ENCODE assay signal across 11 cellular contexts in the genomic region with DNA sequence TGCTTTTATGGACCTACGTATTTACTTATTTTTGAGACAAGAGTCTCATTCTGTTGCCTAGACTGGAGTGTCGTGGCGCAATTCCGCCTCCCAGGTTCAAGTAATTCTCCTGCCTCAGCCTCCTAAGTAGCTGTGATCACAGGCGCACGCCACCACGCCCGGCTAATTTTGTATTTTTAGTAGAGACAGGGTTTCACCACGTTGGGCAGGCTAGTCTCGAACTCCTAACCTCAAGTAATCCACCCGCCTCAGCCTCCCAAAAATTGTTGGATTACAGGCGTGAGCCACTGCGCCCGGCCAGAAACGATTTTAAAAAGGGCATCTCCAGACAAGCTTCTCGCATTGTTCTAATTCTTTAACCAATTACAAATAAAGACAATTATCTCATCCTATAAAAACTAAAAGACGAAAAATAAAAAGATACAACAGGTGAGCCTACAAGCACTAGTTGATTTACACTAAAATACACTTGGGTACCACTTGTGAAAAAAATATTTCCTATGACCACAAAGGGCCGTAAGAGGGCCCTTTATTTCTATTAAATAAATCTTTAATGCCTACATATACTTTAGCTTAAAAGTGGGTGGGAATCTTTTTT. TPM values are rescaled to one million over a fixed set of nuclear protein-coding genes. Genes with fewer than 3 reads are reported as not detected.
DNase-seq lines count a peak whose midpoint lies in the region; ATAC-seq and TF ChIP-seq lines count a peak whose summit lies in the region.
"Had no signal": no experiment of that assay in that cellular context is flagged by ENCODE, and none has a peak within 500 bp of the region (broad histone marks: within the 10 kb centered on the region; RNA-seq: fewer than 3 reads in every experiment).

No MANE protein-coding gene starts in this region.

- H3K27me3 Mint-ChIP-seq in type B pancreatic cell, result no peaks in the 10 kb centered on the region

- H3K36me3 ChIP-seq in left ventricle myocardium inferior, result no peaks in the 10 kb centered on the region
- H3K36me3 ChIP-seq in mucosa of descending colon (ENCODE audit: low read depth), result no peaks in the 10 kb centered on the region
- H3K36me3 ChIP-seq: adrenal gland had no signal

- no peak for ATAC-seq in activated naive CD4-positive, alpha-beta T cell treated with anti-CD3 and anti-CD28 coated beads, Interleukin-2, amount 50 U/mL, for 72 hours
- no peak for ATAC-seq in mucosa of descending colon

- intact Hi-C loops in left ventricle myocardium inferior (cut with micrococcal nuclease) (no loop called here), cardiac septum (cut with DNase I) (no loop called here), mucosa of descending colon (cut with DNase I, micrococcal nuclease) (no loop called here)

- peak overlapping the region; percentile 100 for H3K4me3 Mint-ChIP-seq in type B pancreatic cell

- peaks cover 21 to 39% of the 10 kb centered on the region in 2 donors for H3K36me3 Mint-ChIP-seq in activated naive CD4-positive, alpha-beta T cell treated with anti-CD3 and anti-CD28 coated beads, Interleukin-2, amount 50 U/mL, for 72 hours
- peaks cover 24% of the 10 kb centered on the region for H3K36me3 Mint-ChIP-seq in type B pancreatic cell

- H3K9me3 Mint-ChIP-seq in activated naive CD4-positive, alpha-beta T cell treated with anti-CD3 and anti-CD28 coated beads, Interleukin-2, amount 50 U/mL, for 72 hours, result no peaks in the 10 kb centered on the region
- H3K9me3 Mint-ChIP-seq in type B pancreatic cell, result no peaks in the 10 kb centered on the region

- peaks cover 44% of the 10 kb centered on the region for H3K4me1 Mint-ChIP-seq in type B pancreatic cell (ENCODE audit: unreplicated experiment)

- no peaks in the 10 kb centered on the region for H3K9me3 ChIP-seq in left ventricle myocardium inferior (replicated peaks)
- H3K9me3 ChIP-seq in iPS-18c (ENCODE audit: control insufficient read depth, insufficient read depth, low read length), result no peaks in the 10 kb centered on the region
- no peaks in the 10 kb centered on the region for H3K9me3 ChIP-seq in mucosa of descending colon
- H3K9me3 ChIP-seq: adrenal gland had no signal

- TF ChIP-seq CTCF in left ventricle myocardium inferior (IDR thresholded peaks at IDR 0.05; ENCODE audit: borderline replicate concordance) (no peak), type B pancreatic cell (conservative IDR thresholded peaks at IDR 0.05) (no peak), mucosa of descending colon (IDR thresholded peaks at IDR 0.05) (no peak)

- H3K27ac ChIP-seq in left ventricle myocardium inferior (replicated peaks), result no peak overlapping the region

- no peak for DNase-seq in left ventricle myocardium inferior
- DNase-seq in cardiac septum (ENCODE audit: low spot score), result no peak
- no peak for DNase-seq in activated naive CD4-positive, alpha-beta T cell treated with anti-CD3 and anti-CD28 coated beads, Interleukin-2, amount 50 U/mL, for 72 hours (ENCODE audit: low spot score in 2 of 2)
- DNase-seq in type B pancreatic cell (ENCODE audit: extremely low spot score, unreplicated experiment), result peak; percentile 25
- no peak for DNase-seq in amniotic stem cell (lab: John Stamatoyannopoulos, UW)
- DNase-seq in LoVo (ENCODE audit: low spot score), result no peak
- no peak for DNase-seq in mucosa of descending colon
- DNase-seq: kidney; stimulated activated CD4-positive, alpha-beta T cell treated with anti-CD3 and anti-CD28 coated beads, Interleukin-4, amount 100 ng/mL, for 4 hours had no signal

- H3K27ac Mint-ChIP-seq in activated naive CD4-positive, alpha-beta T cell treated with anti-CD3 and anti-CD28 coated beads, Interleukin-2, amount 50 U/mL, for 72 hours, result peak overlapping the region; percentile 72 to 99
- peak overlapping the region; percentile 100 for H3K27ac Mint-ChIP-seq in type B pancreatic cell

- H3K4me3 ChIP-seq in left ventricle myocardium inferior (peak overlapping the region; percentile 88), iPS-18c (ENCODE audit: insufficient read depth, low read depth, low read length) (peak overlapping the region; percentile 96; the same call in 1 of the 2 replicates), mucosa of descending colon (no peak overlapping the region)

- peaks cover 72% of the 10 kb centered on the region for H3K4me1 ChIP-seq in left ventricle myocardium inferior
- H3K4me1 ChIP-seq in mucosa of descending colon (ENCODE audit: low read depth), result peaks cover 25% of the 10 kb centered on the region

- no peaks in the 10 kb centered on the region for H3K27me3 ChIP-seq in left ventricle myocardium inferior (ENCODE audit: low read depth)
- H3K27me3 ChIP-seq: adrenal gland had no signal

RNA-seq across cellular contexts. Expression of gene TRA2A, which starts 2.4 kb away (rescaled TPM):
- total RNA-seq in left ventricle myocardium inferior (25.6 TPM), cardiac septum (32.6 TPM), type B pancreatic cell (ENCODE audit: low replicate concordance) (97.9 and 116 TPM in 2 replicates), mucosa of descending colon (10 to 100 TPM; 74.6 to 79.3 (median 76.8) TPM)
- total RNA-seq in activated naive CD4-positive, alpha-beta T cell treated with anti-CD3 and anti-CD28 coated beads, Interleukin-2, amount 50 U/mL, for 72 hours, result 100 to 1,000 TPM in 1 of 2 donors, 10 to 100 TPM in 1; 85.8 to 114 TPM

RNA-seq across cellular contexts. Expression of gene IGF2BP3, which starts 59.1 kb away (rescaled TPM):
- total RNA-seq in left ventricle myocardium inferior, result 0.38 TPM
- 0.16 TPM for total RNA-seq in cardiac septum
- total RNA-seq in activated naive CD4-positive, alpha-beta T cell treated with anti-CD3 and anti-CD28 coated beads, Interleukin-2, amount 50 U/mL, for 72 hours, result under 1 TPM; 0.39 to 0.56 TPM
- total RNA-seq in type B pancreatic cell (ENCODE audit: low replicate concordance), result 99.3 and 107 TPM in 2 replicates
- total RNA-seq in mucosa of descending colon, result under 1 TPM in 1 of 3 donors, not detected in 2; 0.79 TPM

Comparison
In these comparisons a context has a peak if more than half of its experiments do, and no peak if none do; other contexts are left out.
1. RNA of gene IGF2BP3, which starts 59.1 kb away (total RNA-seq): 99.3 to 107 TPM in type B pancreatic cell; 0.39 to 0.56 TPM in activated naive CD4-positive, alpha-beta T cell treated with anti-CD3 and anti-CD28 coated beads, Interleukin-2, amount 50 U/mL, for 72 hours, 0.38 TPM in left ventricle myocardium inferior (single experiment), 0.79 TPM in mucosa of descending colon and 0.16 TPM in cardiac septum (single experiment); every median in the first group is over 10 times any median in the second.